9 cellular contexts compared by ENCODE assay signal in genomic region chr17:43578699-43579569, GRCh38. TPM values are rescaled to one million over a fixed set of nuclear protein-coding genes. Genes with fewer than 3 reads are reported as not detected.
DNase-seq lines count a peak whose midpoint lies in the region; ATAC-seq, FAIRE-seq and TF ChIP-seq lines count a peak whose summit lies in the region.
"Had no signal": no experiment of that assay in that cellular context is flagged by ENCODE, and none has a peak within 500 bp of the region (broad histone marks: within the 10 kb centered on the region; RNA-seq: fewer than 3 reads in every experiment).

No MANE protein-coding gene starts in this region.

- intact Hi-C loops in PC-3 (cut with micrococcal nuclease) = loop anchor here (5.0 kb wide), 1 partner anchor 183 kb away; no protein-coding TSS in a partner anchor
- intact Hi-C loops in K562 (cut with micrococcal nuclease) = no loop called here
- intact Hi-C loops in mucosa of descending colon (cut with DNase I, micrococcal nuclease) = loop anchor here in 1 of 2 donors (5.0 kb wide), 1 partner anchor 93 kb away; no protein-coding TSS in a partner anchor

- H3K18ac ChIP-seq in H9 (ENCODE audit: insufficient read length, low read depth, low read length) = peak overlapping the region; percentile 7

- H3K56ac ChIP-seq in H9 (ENCODE audit: insufficient read length, low read depth, low read length) = no peak overlapping the region

- no peak overlapping the region for H2AK5ac ChIP-seq in H9 (ENCODE audit: insufficient read length, low read length)

- no peak for TF ChIP-seq POLR2A in K562 (conservative IDR thresholded peaks at IDR 0.05)

- H3K4me2 ChIP-seq in H9 (ENCODE audit: insufficient read depth, insufficient read length, low read length) (no peak overlapping the region), PC-3 (ENCODE audit: low read length) (peak overlapping the region; percentile 34), K562 (ENCODE audit: insufficient read depth, low read length) (no peak overlapping the region)

- H3K4ac ChIP-seq in H9 (ENCODE audit: low read depth, low read length) = no peak overlapping the region

- DNase-seq in DMS53 (lab: John Stamatoyannopoulos, UW) (peak; percentile 84), H9 (peak; percentile 70), PC-3 (peak; percentile 69), K562 (ENCODE audit: extremely low read depth in 1 of 4, low spot score in 3 of 4) (no peak), mucosa of descending colon (no peak), HCEC 1CT (no peak), C1 segment of cervical spinal cord (lab: John Stamatoyannopoulos, UW) (no peak)

- no peak overlapping the region for H2BK12ac ChIP-seq in H9 (ENCODE audit: insufficient read length, low read depth, low read length)

- H3K4me1 Mint-ChIP-seq in H9 = peaks cover 35 to 36% of the 10 kb centered on the region in 2 experiments

- no peak overlapping the region for H2BK20ac ChIP-seq in H9 (ENCODE audit: low read depth, low read length, poor library complexity, severe bottlenecking)

- no peak for TF ChIP-seq CTCF in H9 (conservative IDR thresholded peaks at IDR 0.05)
- TF ChIP-seq CTCF in PC-3 (conservative IDR thresholded peaks at IDR 0.05; ENCODE audit: low read depth, low read length) = no peak
- no peak for TF ChIP-seq CTCF in K562 (IDR thresholded peaks at IDR 0.05 in 2 of 3, conservative IDR thresholded peaks at IDR 0.05 in 1 of 3; ENCODE audit: insufficient read depth in 2 of 3, low read depth in 1 of 3, low read length in 3 of 3)
- no peak for TF ChIP-seq CTCF in mucosa of descending colon (IDR thresholded peaks at IDR 0.05)

- no peak overlapping the region for H2BK5ac ChIP-seq in H9 (ENCODE audit: insufficient read length, low read length)

- H3K9me3 Mint-ChIP-seq in H9 = no peaks in the 10 kb centered on the region; a peak in 1 of 5 replicates

- H3K9ac ChIP-seq in H9 (ENCODE audit: extremely low read depth, insufficient read length, low read length) (no peak overlapping the region), PC-3 (ENCODE audit: low read length) (peak overlapping the region; percentile 37), K562 (ENCODE audit: insufficient read depth in 1 of 2, low read depth in 2 of 2, low read length in 2 of 2) (0 out of 4 replicates have a peak overlapping the region, but pooled peaks of 1 of the 2 experiments have one; percentile 8)

- no CpG with 5 or more reads among the region's 13 CpGs for WGBS in H9 (ENCODE audit: extremely low coverage, insufficient read length, low lambda C conversion rate)
- 2% methylated on average over 11 of the region's 13 CpGs for WGBS in K562 (ENCODE audit: insufficient coverage, low coverage, missing lambda C conversion rate)

- no peaks in the 10 kb centered on the region for H3K4me1 ChIP-seq in H9 (ENCODE audit: insufficient read depth, low read length)
- peaks cover 37% of the 10 kb centered on the region for H3K4me1 ChIP-seq in PC-3 (ENCODE audit: insufficient read depth, low read length)
- no peaks in the 10 kb centered on the region for H3K4me1 ChIP-seq in K562 (replicated peaks in 1 of 2; ENCODE audit: control insufficient read depth in 2 of 2, insufficient read depth in 2 of 2, low read length in 2 of 2)
- H3K4me1 ChIP-seq in mucosa of descending colon (ENCODE audit: low read depth) = peaks cover 9% of the 10 kb centered on the region

- peak overlapping the region; percentile 24 to 86 (median 78); a peak in 5 of 7 replicates for H3K27ac Mint-ChIP-seq in H9

- no TSS peak for BruUV-seq in PC-3 (replicated peaks; lab: Mats Ljungman, UMichigan)
- no TSS peak for BruUV-seq in K562 (replicated peaks; lab: Mats Ljungman, UMichigan)

- no peak overlapping the region for H2AFZ ChIP-seq in H9 (ENCODE audit: low read length)
- H2AFZ ChIP-seq in PC-3 (ENCODE audit: low read length) = peak overlapping the region; percentile 46; the same call in 1 of the 2 replicates
- H2AFZ ChIP-seq in K562 (ENCODE audit: low read depth, low read length) = no peak overlapping the region

- H3K27ac ChIP-seq in H9 (ENCODE audit: insufficient read length, low read depth, low read length) (no peak overlapping the region), PC-3 (ENCODE audit: low read length) (peak overlapping the region; percentile 57), K562 (ENCODE audit: extremely low read depth, low read depth, low read length) (no peak overlapping the region)
- H3K27ac ChIP-seq: HL-60 had no signal

- no peaks in the 10 kb centered on the region for H3K9me2 ChIP-seq in PC-3 (replicated peaks; ENCODE audit: low read length)

- H3K36me3 ChIP-seq in PC-3 (ENCODE audit: low read depth, low read length) = no peaks in the 10 kb centered on the region
- no peaks in the 10 kb centered on the region for H3K36me3 ChIP-seq in K562 (ENCODE audit: control insufficient read depth, insufficient read depth, low read length)
- no peaks in the 10 kb centered on the region for H3K36me3 ChIP-seq in mucosa of descending colon (ENCODE audit: low read depth)

- H2BK120ac ChIP-seq in H9 (ENCODE audit: low read depth, low read length, poor library complexity, severe bottlenecking) = no peak overlapping the region

- H3K9me3 ChIP-seq in H9 (ENCODE audit: control insufficient read depth, low read depth, low read length) (no peaks in the 10 kb centered on the region), PC-3 (ENCODE audit: low read length) (no peaks in the 10 kb centered on the region), K562 (replicated peaks; ENCODE audit: control insufficient read depth, insufficient read depth, low read depth, low read length) (no peaks in the 10 kb centered on the region), mucosa of descending colon (no peaks in the 10 kb centered on the region)

- ATAC-seq in PC-3 = peak; percentile 50
- ATAC-seq in K562 = no peak
- peak; percentile 6 for ATAC-seq in mucosa of descending colon
- no peak for ATAC-seq in GM19328 (IDR thresholded peaks at IDR 0.05; ENCODE audit: unreplicated experiment)

- peak overlapping the region; percentile 5 for H3K14ac ChIP-seq in H9 (ENCODE audit: insufficient read depth, low read length)

- peaks cover 2% of the 10 kb centered on the region; the same call in 1 of the 2 replicates for H3K27me3 Mint-ChIP-seq in H9 (ENCODE audit: low read depth)

- no peaks in the 10 kb centered on the region for H3K27me3 ChIP-seq in H9 (ENCODE audit: insufficient read depth, low read length)
- H3K27me3 ChIP-seq in PC-3 (ENCODE audit: low read length) = no peaks in the 10 kb centered on the region
- peaks cover 35 to 54% of the 10 kb centered on the region in 2 experiments for H3K27me3 ChIP-seq in K562 (ENCODE audit: control insufficient read depth in 2 of 2, insufficient read depth in 2 of 2, low read length in 2 of 2)

- H4K91ac ChIP-seq in H9 (ENCODE audit: insufficient read length, low read depth, low read length) = no peak overlapping the region

- H3K23ac ChIP-seq in H9 (ENCODE audit: insufficient read length, low read depth, low read length) = no peak overlapping the region

- FAIRE-seq in K562 (lab: Jason Lieb, UNC) = no peak

- CTCF ChIA-PET in PC-3 (lab: Charles Lee) (interaction anchor here (0.6 to 2.2 kb wide), 4 partner anchors 61 to 112 kb away, joined by 3 to 17 read pairs (median 5); no protein-coding TSS in a partner anchor), K562 (lab: Yijun Ruan, JAX; ENCODE audit: low intra/inter-chr PET ratio) (interaction anchor here (0.6 to 0.7 kb wide), 2 partner anchors 8 to 171 kb away, joined by 3 to 4 read pairs; no protein-coding TSS in a partner anchor)

- H4K8ac ChIP-seq in H9 (replicated peaks; ENCODE audit: insufficient read length, low read depth, low read length) = no peak overlapping the region

- no peaks in the 10 kb centered on the region for H3K36me3 Mint-ChIP-seq in H9 (ENCODE audit: insufficient read depth in 1 of 3, low read depth in 3 of 3)

- in situ Hi-C loops in K562 (cut with MboI) = loop anchor here (5.0 kb wide), 2 partner anchors 93 to 183 kb away; no protein-coding TSS in a partner anchor

- no peaks in the 10 kb centered on the region for H4K20me1 ChIP-seq in H9 (ENCODE audit: control insufficient read depth, insufficient read depth, insufficient read length)
- H4K20me1 ChIP-seq in PC-3 (ENCODE audit: low read length) = no peaks in the 10 kb centered on the region
- H4K20me1 ChIP-seq in K562 (replicated peaks; ENCODE audit: control insufficient read depth, insufficient read depth, low read length) = peaks cover 5% of the 10 kb centered on the region

- no peak overlapping the region for H3T11ph ChIP-seq in H9 (ENCODE audit: low read length)

- no peak overlapping the region for H2BK15ac ChIP-seq in H9 (ENCODE audit: low read depth, low read length)

- POLR2A ChIA-PET in PC-3 (lab: Charles Lee; ENCODE audit: unreplicated experiment) = no interaction called here
- POLR2A ChIA-PET in K562 (lab: Yijun Ruan, JAX) = interaction anchor here (0.5 to 1.2 kb wide), 3 partner anchors 93 to 510 kb away, joined by 3 to 4 read pairs (median 3); no protein-coding TSS in a partner anchor

- H3K79me1 ChIP-seq in H9 (ENCODE audit: insufficient read depth, low read depth, low read length, poor library complexity, severe bottlenecking) = no peaks in the 10 kb centered on the region

- no peak for TF ChIP-seq RAD21 in K562 (CRISPR knock-in tag; conservative IDR thresholded peaks at IDR 0.05 in 1 of 2, IDR thresholded peaks at IDR 0.05 in 1 of 2)

- H3K9me1 ChIP-seq in K562 (ENCODE audit: control insufficient read depth, insufficient read depth, low read length) = peaks cover 3% of the 10 kb centered on the region

- H3F3A ChIP-seq in PC-3 (ENCODE audit: low read length, unreplicated experiment) = no peaks in the 10 kb centered on the region

- H3K79me2 ChIP-seq in H9 (ENCODE audit: insufficient read depth, low read length) (no peaks in the 10 kb centered on the region), PC-3 (ENCODE audit: low read length) (no peaks in the 10 kb centered on the region), K562 (ENCODE audit: control insufficient read depth, insufficient read depth, low read length) (no peaks in the 10 kb centered on the region)

- H3K4me3 ChIP-seq in PC-3 (ENCODE audit: low read length) = no peak overlapping the region
- H3K4me3 ChIP-seq in K562 = no peak overlapping the region
- H3K4me3 ChIP-seq in mucosa of descending colon = no peak overlapping the region

- peaks cover 3% of the 10 kb centered on the region for H3K23me2 ChIP-seq in H9 (ENCODE audit: insufficient read length, low read depth, low read length, poor library complexity, severe bottlenecking)

- no peak overlapping the region for H4K5ac ChIP-seq in H9 (ENCODE audit: insufficient read length, low read depth, low read length)

- no peak overlapping the region; a peak in 1 of 5 replicates for H3K4me3 Mint-ChIP-seq in H9

- no peak for TF ChIP-seq EP300 in K562 (IDR thresholded peaks at IDR 0.05; ENCODE audit: low read length)

RNA-seq across cellular contexts. Expression of gene ETV4, which starts 32.8 kb away (rescaled TPM):
- total RNA-seq in H9 (2021) = 74.4 and 78.4 TPM in 2 replicates
- total RNA-seq in PC-3 (2014; rRNA removed) = 143 and 147 TPM in 2 replicates
- 23.1 and 47.9 TPM in 2 replicates for total RNA-seq in K562 (2011; cell fraction: chromatin; rRNA removed; ENCODE audit: low replicate concordance)
- 29.0 and 36.8 TPM in 2 replicates for total RNA-seq in K562 (2011; cell fraction: nucleolus; rRNA removed)
- 31.4 and 33.5 TPM in 2 replicates for total RNA-seq in K562 (2011; cell fraction: nucleoplasm; rRNA removed)
- 49.5 and 73.9 TPM in 2 replicates for total RNA-seq in K562 (2014; rRNA removed)
- total RNA-seq in K562 (2014; rRNA removed; fragmentation: Illumina TruSeq; extraction: Trizol) = 16.6 and 19.8 TPM in 2 replicates
- total RNA-seq in K562 (2015; rRNA removed; fragmentation: Illumina TruSeq; extraction: Trizol) = 27.7 and 28.2 TPM in 2 replicates
- 65.2 and 66.3 TPM in 2 replicates for total RNA-seq in K562 (2021)
- 27.0 and 35.6 TPM in 2 replicates for polyA plus RNA-seq in K562 (2011; rRNA removed)
- polyA plus RNA-seq in K562 (2011; cell fraction: cytosol; rRNA removed) = 29.9 and 46.7 TPM in 2 replicates
- 47.1 and 79.3 TPM in 2 replicates for polyA plus RNA-seq in K562 (2011; cell fraction: nucleus; rRNA removed)
- polyA plus RNA-seq in K562 (2012) = 52.8 and 66.3 TPM in 2 replicates
- polyA plus RNA-seq in K562 (2014; fragmentation: Illumina TruSeq; extraction: Trizol) = 64.1 and 67.3 TPM in 2 replicates
- polyA plus RNA-seq in K562 (2014; fragmentation: Nextera tagmentation; extraction: Ambion mirVana) = 1 to 10 TPM; 5.5 to 7.6 TPM
- 45.4 and 47.1 TPM in 2 replicates for polyA plus RNA-seq in K562 (2014; rRNA removed)
- 16.2 and 16.4 TPM in 2 replicates for polyA minus RNA-seq in K562 (2011; rRNA and poly(A)+ RNA removed)
- polyA minus RNA-seq in K562 (2011; cell fraction: cytosol; rRNA and poly(A)+ RNA removed) = 24.0 and 25.6 TPM in 2 replicates
- 8.8 and 11.0 TPM in 2 replicates for polyA minus RNA-seq in K562 (2011; cell fraction: nucleus; rRNA and poly(A)+ RNA removed)
- total RNA-seq in mucosa of descending colon = under 1 TPM; 0.67 to 0.72 (median 0.70) TPM

Comparison
In these comparisons a context has a peak if more than half of its experiments do, and no peak if none do; other contexts are left out.
1. DNase-seq: peak in DMS53 (single experiment), H9 (single experiment) and PC-3 (single experiment); none in K562 (0 of 4), mucosa of descending colon (0 of 3), HCEC 1CT (single experiment) and C1 segment of cervical spinal cord (0 of 14).
2. ATAC-seq: peak in PC-3 (single experiment) and mucosa of descending colon (single experiment); none in K562 (single experiment) and GM19328 (single experiment).
3. RNA of gene ETV4, which starts 32.8 kb away (total RNA-seq): 143 to 147 TPM in PC-3, 74.4 to 78.4 TPM in H9 and 16.6 to 73.9 TPM in K562; 0.67 to 0.72 TPM in mucosa of descending colon; every median in the first group is over 10 times any median in the second.